Comparison of ENCODE assay signal across 11 cellular contexts in the genomic region with DNA sequence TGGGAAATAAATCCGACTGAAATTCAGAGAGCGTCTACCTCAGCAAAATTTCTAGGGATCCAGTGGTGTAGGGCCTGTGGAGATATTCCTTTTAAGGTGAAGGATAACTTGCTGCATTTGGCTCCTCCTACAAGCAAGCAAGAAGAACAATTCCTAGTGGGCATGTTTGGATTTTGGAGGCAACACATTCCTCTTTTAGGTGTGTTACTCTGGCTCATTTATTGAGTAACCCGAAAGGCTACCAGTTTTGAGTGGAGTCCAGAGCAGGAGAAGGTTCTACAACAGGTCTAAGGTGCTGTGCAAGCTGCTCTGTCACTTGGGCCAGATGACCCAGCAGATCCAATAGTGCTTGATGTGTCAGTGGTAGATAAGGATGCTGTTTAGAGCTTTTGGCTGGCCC.
"Had no signal": no experiment of that assay in that cellular context is flagged by ENCODE, and none has a peak within 500 bp of the region (broad histone marks: within the 10 kb centered on the region; RNA-seq: fewer than 3 reads in every experiment).

No MANE protein-coding gene starts in this region.

- H3K27ac ChIP-seq: GM23248 had no signal

- H3K36me3 ChIP-seq: HAP-1 had no signal

- H3K9ac ChIP-seq: GM23248 had no signal

- H3K4me2 ChIP-seq: GM23338 had no signal

- H2AFZ ChIP-seq: GM23248, GM23338 had no signal

- FAIRE-seq: H1, H54 had no signal

- H3K9me3 ChIP-seq: HAP-1 had no signal

- DNase-seq: GM23248, GOT3, H7, H9, HCEC 1CT, HFFc6 had no signal

- H3K4me1 ChIP-seq: HAP-1 had no signal

- H3K4me3 ChIP-seq: GM23248, GM23338, HAP-1 had no signal

- ATAC-seq: GM23338, HCT116 had no signal
